26 cellular contexts compared by ENCODE assay signal in the genomic region with DNA sequence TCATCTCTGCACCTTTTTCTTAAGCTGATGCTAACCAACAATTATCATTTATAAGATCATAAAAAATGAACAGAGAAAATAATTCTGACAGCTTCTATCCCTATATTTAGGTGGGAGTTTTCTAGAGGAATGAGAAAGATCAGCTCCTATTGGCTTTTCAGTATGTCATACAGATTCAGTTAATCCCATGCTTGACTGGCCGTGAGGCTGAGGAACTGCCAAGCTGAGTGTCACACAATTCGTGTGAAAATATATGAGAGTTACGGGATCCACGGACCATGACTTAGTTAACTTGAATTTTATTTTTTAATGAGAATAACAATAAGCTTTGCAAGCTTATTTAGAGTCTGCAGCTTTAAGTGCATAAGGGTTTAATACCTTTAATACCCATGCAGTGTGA.
"Had no signal": no experiment of that assay in that cellular context is flagged by ENCODE, and none has a peak within 500 bp of the region (broad histone marks: within the 10 kb centered on the region; RNA-seq: fewer than 3 reads in every experiment).

No MANE protein-coding gene starts in this region.

- DNase-seq: activated CD4-positive, alpha-beta T cell treated with anti-CD3 and anti-CD28 coated beads for 36 hours; activated CD4-positive, CD25-positive, alpha-beta regulatory T cell; activated CD8-positive, alpha-beta memory T cell treated with anti-CD3 and anti-CD28 coated beads, Interleukin-2, amount 10 ng/mL, durations not matched to agents 7 days and 5 days; activated CD8-positive, alpha-beta T cell treated with anti-CD3 and anti-CD28 coated beads, Interleukin-2, amount 10 ng/mL, durations not matched to agents 7 days and 5 days; activated T-cell treated with anti-CD3 and anti-CD28 coated beads, Interleukin-2, amount 50 U/mL, for 48 hours; anterior cingulate cortex; body of pancreas; dorsolateral prefrontal cortex; effector memory CD4-positive, alpha-beta T cell; islet precursor cell; left ventricle myocardium superior; nucleus accumbens; psoas muscle; sigmoid colon; small intestine; stimulated activated CD4-positive, alpha-beta T cell treated with anti-CD3 and anti-CD28 coated beads, Interleukin-4, amount 100 ng/mL, for 24 hours; stimulated activated CD8-positive, alpha-beta memory T cell treated with anti-CD3 and anti-CD28 coated beads, Interleukin-4, amount 100 ng/mL, for 48 hours; stimulated activated naive CD4-positive, alpha-beta T cell; tibial artery; upper lobe of right lung had no signal

- H3K27me3 ChIP-seq: body of pancreas, cardiac muscle cell, sigmoid colon, suprapubic skin, tibial artery, upper lobe of right lung had no signal

- H3K4me1 ChIP-seq: body of pancreas, parathyroid adenoma, psoas muscle, sigmoid colon, suprapubic skin, tibial artery, upper lobe of right lung had no signal

- ATAC-seq: activated CD4-positive, alpha-beta T cell treated with anti-CD3 and anti-CD28 coated beads for 36 hours; activated CD8-positive, alpha-beta memory T cell treated with anti-CD3 and anti-CD28 coated beads, Interleukin-2, amount 10 ng/mL, durations not matched to agents 7 days and 5 days; activated CD8-positive, alpha-beta T cell treated with anti-CD3 and anti-CD28 coated beads, Interleukin-2, amount 10 ng/mL, durations not matched to agents 7 days and 5 days; activated naive CD4-positive, alpha-beta T cell treated with anti-CD3 and anti-CD28 coated beads, Interleukin-2, amount 50 U/mL, for 72 hours; body of pancreas; left ventricle myocardium superior; psoas muscle; upper lobe of right lung had no signal

- H3K4me3 ChIP-seq: body of pancreas, cardiac muscle cell, coronary artery, dorsolateral prefrontal cortex, psoas muscle, sigmoid colon, suprapubic skin, tibial artery, upper lobe of right lung had no signal

- H3K27ac ChIP-seq: body of pancreas, cardiac muscle cell, coronary artery, dorsolateral prefrontal cortex, parathyroid adenoma, psoas muscle, sigmoid colon, suprapubic skin, tibial artery, upper lobe of right lung had no signal

- FAIRE-seq: frontal cortex, small intestine had no signal

- H3K36me3 ChIP-seq: cardiac muscle cell, sigmoid colon, suprapubic skin, tibial artery, upper lobe of right lung had no signal

- H3K9ac ChIP-seq: parathyroid adenoma had no signal

- H3K9me3 ChIP-seq: body of pancreas, psoas muscle, sigmoid colon, suprapubic skin, tibial artery, upper lobe of right lung had no signal
